ENCODE assay signal across 24 cellular contexts in genomic region chr10:46264737-46265368, GRCh38. TPM values are rescaled to one million over a fixed set of nuclear protein-coding genes. Genes with fewer than 3 reads are reported as not detected.
DNase-seq lines count a peak whose midpoint lies in the region; ATAC-seq and TF ChIP-seq lines count a peak whose summit lies in the region.
"Had no signal": no experiment of that assay in that cellular context is flagged by ENCODE, and none has a peak within 500 bp of the region (broad histone marks: within the 10 kb centered on the region; RNA-seq: fewer than 3 reads in every experiment).

No MANE protein-coding gene starts in this region.

- no peaks in the 10 kb centered on the region for H3K79me1 ChIP-seq in IMR-90 (ENCODE audit: low read depth in 1 of 2, low read length in 2 of 2)

- no peaks in the 10 kb centered on the region for H3K4me1 ChIP-seq in IMR-90 (ENCODE audit: control insufficient read depth, insufficient read depth, low read length)
- H3K4me1 ChIP-seq in spleen = peaks cover 0 to 47% (median 17%) of the 10 kb centered on the region in 6 donors
- H3K4me1 ChIP-seq: right lobe of liver, suprapubic skin had no signal

- H4K20me1 ChIP-seq in IMR-90 (ENCODE audit: insufficient read depth, low read length) = no peaks in the 10 kb centered on the region

- H3K9ac ChIP-seq in IMR-90 (ENCODE audit: low read depth, low read length) = no peak overlapping the region

- H3K23ac ChIP-seq in IMR-90 (ENCODE audit: low read depth, low read length) = no peak overlapping the region

- H4K5ac ChIP-seq in IMR-90 (ENCODE audit: low read depth, low read length) = no peak overlapping the region

- H3K27me3 Mint-ChIP-seq in activated CD8-positive, alpha-beta memory T cell treated with anti-CD3 and anti-CD28 coated beads, Interleukin-2, amount 10 ng/mL, durations not matched to agents 7 days and 5 days = no peaks in the 10 kb centered on the region
- H3K27me3 Mint-ChIP-seq: IgD-negative memory B cell had no signal

- no peak overlapping the region for H3K18ac ChIP-seq in IMR-90 (ENCODE audit: low read depth, low read length)

- no peaks in the 10 kb centered on the region for H3K9me3 ChIP-seq in IMR-90 (ENCODE audit: control insufficient read depth, insufficient read depth, low read length)
- no peaks in the 10 kb centered on the region for H3K9me3 ChIP-seq in spleen
- H3K9me3 ChIP-seq: ovary, right lobe of liver, suprapubic skin had no signal

- no peak overlapping the region for H3K4me2 ChIP-seq in IMR-90 (ENCODE audit: low read depth, low read length)

- WGBS in IMR-90 (ENCODE audit: extremely low coverage in 2 of 2, insufficient read length in 1 of 2), 2 experiments = 53% methylated on average over 3 of the region's 8 CpGs; no CpG with 5 or more reads in 1 of the 2 experiments
- 90 to 99% (median 93%) methylated on average over 7 to 8 of the region's 8 CpGs for WGBS in spleen, 5 donors

- POLR2A ChIA-PET in IMR-90 (lab: Charles Lee; ENCODE audit: unreplicated experiment) = no interaction called here

- H3K36me3 Mint-ChIP-seq in activated CD8-positive, alpha-beta memory T cell treated with anti-CD3 and anti-CD28 coated beads, Interleukin-2, amount 10 ng/mL, durations not matched to agents 7 days and 5 days = peaks cover 14% of the 10 kb centered on the region
- H3K36me3 Mint-ChIP-seq: IgD-negative memory B cell had no signal

- H3K14ac ChIP-seq in IMR-90 (replicated peaks; ENCODE audit: low read depth, low read length) = no peak overlapping the region

- peak; percentile 50 for DNase-seq in activated CD8-positive, alpha-beta memory T cell treated with anti-CD3 and anti-CD28 coated beads, Interleukin-2, amount 50 U/mL, for 48 hours
- DNase-seq in activated CD8-positive, alpha-beta memory T cell treated with anti-CD3 and anti-CD28 coated beads, Interleukin-2, amount 10 ng/mL, durations not matched to agents 7 days and 5 days = no peak
- no peak for DNase-seq in IMR-90
- peak; percentile 59 for DNase-seq in coronary artery (ENCODE audit: low spot score)
- peak; percentile 61 for DNase-seq in spleen
- DNase-seq in stimulated activated CD4-positive, alpha-beta T cell treated with anti-CD3 and anti-CD28 coated beads, Interleukin-4, amount 100 ng/mL, for 1 hour = no peak
- no peak for DNase-seq in epidermal melanocyte (ENCODE audit: insufficient read length, low spot score)
- DNase-seq: activated T-cell treated with anti-CD3 and anti-CD28 coated beads, Interleukin-2, amount 50 U/mL, for 48 hours; GOT3; kidney; NCI-H1436; NCI-H524; ovary; stimulated activated CD4-positive, alpha-beta T cell treated with anti-CD3 and anti-CD28 coated beads, Interleukin-15, amount 100 ng/mL, for 24 hours had no signal

- TF ChIP-seq CTCF in IMR-90 (conservative IDR thresholded peaks at IDR 0.05; ENCODE audit: low read depth, low read length) (no peak), coronary artery (IDR thresholded peaks at IDR 0.05) (no peak), spleen (IDR thresholded peaks at IDR 0.05 in 8 of 11, conservative IDR thresholded peaks at IDR 0.05 in 3 of 11) (no peak)

- H2AFZ ChIP-seq in IMR-90 (replicated peaks; ENCODE audit: low read length, poor library complexity) = peak overlapping the region; percentile 33

- no peak overlapping the region for H2BK20ac ChIP-seq in IMR-90 (ENCODE audit: low read depth, low read length)

- no peak overlapping the region for H3K27ac ChIP-seq in IMR-90 (ENCODE audit: insufficient read depth, low read length)
- H3K27ac ChIP-seq in coronary artery = no peak overlapping the region
- H3K27ac ChIP-seq in spleen = no peak overlapping the region
- H3K27ac ChIP-seq: cardiac muscle cell, ovary, right lobe of liver, RWPE1, suprapubic skin had no signal

- CTCF ChIA-PET in activated CD8-positive, alpha-beta memory T cell treated with anti-CD3 and anti-CD28 coated beads, Interleukin-2, amount 10 ng/mL, durations not matched to agents 7 days and 5 days (lab: Charles Lee) = no interaction called here
- CTCF ChIA-PET in IMR-90 (lab: Yijun Ruan, JAX) = no interaction called here

- TF ChIP-seq POLR2A in IMR-90 (IDR thresholded peaks at IDR 0.05; ENCODE audit: low read depth, low read length) (no peak), spleen (IDR thresholded peaks at IDR 0.05) (no peak)

- H3K56ac ChIP-seq in IMR-90 (ENCODE audit: extremely low read depth, insufficient read depth, low read length) = no peak overlapping the region

- H3K4me3 ChIP-seq in IMR-90 (ENCODE audit: insufficient read depth, low read depth, low read length) (no peak overlapping the region), coronary artery (no peak overlapping the region), spleen (no peak overlapping the region)
- H3K4me3 ChIP-seq: cardiac muscle cell, ovary, right lobe of liver, suprapubic skin had no signal

- no peak overlapping the region for H2AK5ac ChIP-seq in IMR-90 (ENCODE audit: low read depth, low read length)

- H3K9me1 ChIP-seq in IMR-90 (ENCODE audit: insufficient read depth, low read length) = peaks cover 8% of the 10 kb centered on the region; the same call in 1 of the 2 replicates

- no peak overlapping the region for H3K4me3 Mint-ChIP-seq in activated CD8-positive, alpha-beta memory T cell treated with anti-CD3 and anti-CD28 coated beads, Interleukin-2, amount 10 ng/mL, durations not matched to agents 7 days and 5 days

- in situ Hi-C loops in IMR-90 (cut with MboI; ENCODE audit: low sequenced_read_pairs) = no loop called here

- no peaks in the 10 kb centered on the region for H3K36me3 ChIP-seq in IMR-90 (ENCODE audit: control insufficient read depth, insufficient read depth, low read length)
- peaks cover 0 to 17% (median 0%) of the 10 kb centered on the region in 6 donors for H3K36me3 ChIP-seq in spleen
- H3K36me3 ChIP-seq: cardiac muscle cell, ovary, right lobe of liver, suprapubic skin had no signal

- no peak overlapping the region for H3K27ac Mint-ChIP-seq in activated CD8-positive, alpha-beta memory T cell treated with anti-CD3 and anti-CD28 coated beads, Interleukin-2, amount 10 ng/mL, durations not matched to agents 7 days and 5 days

- no peak overlapping the region for H2BK120ac ChIP-seq in IMR-90 (ENCODE audit: low read depth, low read length)

- no TSS peak for BruUV-seq in IMR-90 (replicated peaks; lab: Mats Ljungman, UMichigan)

- no peak overlapping the region for H4K8ac ChIP-seq in IMR-90 (ENCODE audit: low read depth in 2 of 2, low read length in 2 of 2)

- TF ChIP-seq RAD21 in IMR-90 (IDR thresholded peaks at IDR 0.05; ENCODE audit: low read length) = no peak

- H3K4me1 Mint-ChIP-seq in activated CD8-positive, alpha-beta memory T cell treated with anti-CD3 and anti-CD28 coated beads, Interleukin-2, amount 10 ng/mL, durations not matched to agents 7 days and 5 days = peaks cover 13% of the 10 kb centered on the region

- no peak overlapping the region for H2AK9ac ChIP-seq in IMR-90 (replicated peaks; ENCODE audit: low read depth, low read length, poor library complexity)

- no peaks in the 10 kb centered on the region for H3K9me3 Mint-ChIP-seq in activated CD8-positive, alpha-beta memory T cell treated with anti-CD3 and anti-CD28 coated beads, Interleukin-2, amount 10 ng/mL, durations not matched to agents 7 days and 5 days (ENCODE audit: low read depth)
- H3K9me3 Mint-ChIP-seq: IgD-negative memory B cell had no signal

- intact Hi-C loops in IMR-90 (cut with micrococcal nuclease) (no loop called here), spleen (cut with DNase I; ENCODE audit: low total_unique reads) (no loop called here)

- H2BK15ac ChIP-seq in IMR-90 (ENCODE audit: low read depth, low read length) = no peak overlapping the region

- no peak for ATAC-seq in activated CD8-positive, alpha-beta memory T cell treated with anti-CD3 and anti-CD28 coated beads, Interleukin-2, amount 10 ng/mL, durations not matched to agents 7 days and 5 days
- ATAC-seq in IMR-90 (ENCODE audit: low read depth) (no peak), SK-N-SH treated with all-trans-retinoic acid at 6 μM for 48 hours (no peak; the same call in 2 of the 3 replicates)
- ATAC-seq: right lobe of liver had no signal

- no peak overlapping the region for H4K91ac ChIP-seq in IMR-90 (ENCODE audit: insufficient read depth, low read depth, low read length)

- peaks cover 3% of the 10 kb centered on the region; the same call in 1 of the 2 replicates for H3K27me3 ChIP-seq in IMR-90 (ENCODE audit: control insufficient read depth, insufficient read depth, low read length)
- H3K27me3 ChIP-seq in spleen (replicated peaks in 1 of 7) = no peaks in the 10 kb centered on the region
- H3K27me3 ChIP-seq: cardiac muscle cell, ovary, right lobe of liver, suprapubic skin had no signal

- H2BK5ac ChIP-seq in IMR-90 (ENCODE audit: low read depth, low read length, poor library complexity, severe bottlenecking) = no peak overlapping the region

- dilution Hi-C loops in IMR-90 (cut with HindIII; ENCODE audit: low sequenced_read_pairs, unreplicated experiment) = no loop called here

- no peak overlapping the region for H3K4ac ChIP-seq in IMR-90 (ENCODE audit: low read depth, low read length)

TF ChIP-seq in IMR-90, 13 proteins besides CTCF, POLR2A, EP300 and RAD21 (continues in another document):
- TF ChIP-seq MAFK (IDR thresholded peaks at IDR 0.05; ENCODE audit: low read depth, low read length) (no peak), CHD1 (IDR thresholded peaks at IDR 0.05; ENCODE audit: low read depth, low read length) (no peak), RCOR1 (IDR thresholded peaks at IDR 0.05; ENCODE audit: insufficient replicate concordance, low read length) (no peak), RFX5 (IDR thresholded peaks at IDR 0.05; ENCODE audit: low read depth, low read length) (no peak), SMC3 (IDR thresholded peaks at IDR 0.05; ENCODE audit: low read depth, low read length) (no peak), BHLHE40 (IDR thresholded peaks at IDR 0.05; ENCODE audit: low read depth, low read length) (no peak), FOS (IDR thresholded peaks at IDR 0.05; ENCODE audit: low read depth, low read length) (no peak)

TF ChIP-seq in SK-N-SH treated with all-trans-retinoic acid at 6 μM for 48 hours, 23 proteins besides CTCF, POLR2A, EP300 and RAD21 (continues in another document):
- TF ChIP-seq ZNF8 (CRISPR knock-in tag; IDR thresholded peaks at IDR 0.05) (no peak), RARB (CRISPR knock-in tag; IDR thresholded peaks at IDR 0.05) (no peak)

RNA-seq across cellular contexts. Expression of gene ANTXRL, which starts 21.9 kb away (rescaled TPM):
- total RNA-seq in activated CD8-positive, alpha-beta memory T cell treated with anti-CD3 and anti-CD28 coated beads, Interleukin-2, amount 10 ng/mL, durations not matched to agents 7 days and 5 days = not detected
- total RNA-seq in IMR-90 (2012; rRNA removed) (not detected in 2 replicates), spleen (1 to 10 TPM in 1 of 7 donors, under 1 TPM in 4, not detected in 2; 0.20 to 1.1 (median 0.42) TPM)
- polyA plus RNA-seq in IMR-90 (2012; rRNA removed) (not detected in 2 replicates), spleen (under 1 TPM in 2 of 3 donors, not detected in 1; 0.03 to 0.42 TPM)
- polyA plus RNA-seq in IMR-90 (2012; cell fraction: cytosol; rRNA removed) = not detected in 2 replicates
- polyA plus RNA-seq in IMR-90 (2012; cell fraction: nucleus; rRNA removed; ENCODE audit: low replicate concordance) = 0.03 TPM in 1 of 2 replicates, not detected in the other
- total RNA-seq: cardiac muscle cell, frontal cortex, lung microvascular endothelial cell, M059J, right lobe of liver, suprapubic skin had no signal
- polyA plus RNA-seq: AG04450, cardiac muscle cell, IgD-negative memory B cell, ovary had no signal

Comparison
In these comparisons a context has a peak if more than half of its experiments do, and no peak if none do; other contexts are left out.
1. DNase-seq: peak in activated CD8-positive, alpha-beta memory T cell treated with anti-CD3 and anti-CD28 coated beads, Interleukin-2, amount 50 U/mL, for 48 hours (single experiment), coronary artery (single experiment) and spleen (single experiment); none in activated CD8-positive, alpha-beta memory T cell treated with anti-CD3 and anti-CD28 coated beads, Interleukin-2, amount 10 ng/mL, durations not matched to agents 7 days and 5 days (single experiment), IMR-90 (single experiment), stimulated activated CD4-positive, alpha-beta T cell treated with anti-CD3 and anti-CD28 coated beads, Interleukin-4, amount 100 ng/mL, for 1 hour (single experiment) and epidermal melanocyte (single experiment).